2 cellular contexts compared by ENCODE assay signal in genomic region chr20:22512911-22513489, GRCh38.
TF ChIP-seq lines count a peak whose summit lies in the region.

No MANE protein-coding gene starts in this region.

TF ChIP-seq in GM23338, 12 proteins besides CTCF, POLR2A, EP300 and RAD21:
- no peak for TF ChIP-seq ZNF462 (CRISPR knock-in tag; IDR thresholded peaks at IDR 0.05)

TF ChIP-seq in H1, 55 proteins besides CTCF, POLR2A, EP300 and RAD21:
- no peak for TF ChIP-seq KDM4A (IDR thresholded peaks at IDR 0.05; ENCODE audit: low read depth, low read length, severe bottlenecking)
- no peak for TF ChIP-seq SAP30 (IDR thresholded peaks at IDR 0.05; ENCODE audit: insufficient read depth, insufficient replicate concordance, low read length)
- TF ChIP-seq CHD2 (IDR thresholded peaks at IDR 0.05; ENCODE audit: low read length), result no peak
- no peak for TF ChIP-seq RFX5 (IDR thresholded peaks at IDR 0.05; ENCODE audit: borderline replicate concordance, low read depth, low read length)
- TF ChIP-seq GABPA (IDR thresholded peaks at IDR 0.05; ENCODE audit: borderline replicate concordance, insufficient read depth, low read length), result no peak
- TF ChIP-seq TCF12 (IDR thresholded peaks at IDR 0.05; ENCODE audit: low read depth, low read length), result no peak
- no peak for TF ChIP-seq EGR1 (IDR thresholded peaks at IDR 0.05; ENCODE audit: borderline replicate concordance, low read depth, low read length)
- TF ChIP-seq SIRT6 (IDR thresholded peaks at IDR 0.05; ENCODE audit: low read length), result no peak
- TF ChIP-seq SRF (IDR thresholded peaks at IDR 0.05; ENCODE audit: low read depth, low read length), result no peak
- TF ChIP-seq MAFK (IDR thresholded peaks at IDR 0.05; ENCODE audit: low read depth, low read length), result no peak
TF ChIP-seq in H1: peak in this region for 0.
